ENCODE assay signal across 3 cellular contexts in the genomic region with DNA sequence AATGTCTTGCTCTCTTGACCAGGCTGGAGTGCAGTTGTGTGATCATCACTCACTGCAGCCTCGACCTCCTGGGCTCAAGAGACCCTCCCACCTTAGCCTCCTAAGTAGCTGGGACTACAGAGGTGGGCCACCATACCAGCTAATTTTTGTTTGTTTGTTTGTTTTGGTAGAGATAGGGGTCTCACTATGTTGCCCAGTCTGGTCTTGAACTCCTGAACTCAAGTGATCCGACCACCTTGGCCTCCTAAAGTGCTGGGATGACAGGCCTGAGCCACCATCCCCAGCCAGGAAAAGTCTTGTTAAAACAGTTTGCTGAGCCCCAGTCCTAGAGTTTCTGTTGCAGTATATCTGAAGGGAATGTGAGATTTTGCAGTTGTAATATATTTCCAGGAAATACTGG.
TF ChIP-seq lines count a peak whose summit lies in the region.

No MANE protein-coding gene starts in this region.

TF ChIP-seq in HEK293, 187 proteins besides CTCF, POLR2A, EP300 and RAD21:
- TF ChIP-seq, protein P1, sequence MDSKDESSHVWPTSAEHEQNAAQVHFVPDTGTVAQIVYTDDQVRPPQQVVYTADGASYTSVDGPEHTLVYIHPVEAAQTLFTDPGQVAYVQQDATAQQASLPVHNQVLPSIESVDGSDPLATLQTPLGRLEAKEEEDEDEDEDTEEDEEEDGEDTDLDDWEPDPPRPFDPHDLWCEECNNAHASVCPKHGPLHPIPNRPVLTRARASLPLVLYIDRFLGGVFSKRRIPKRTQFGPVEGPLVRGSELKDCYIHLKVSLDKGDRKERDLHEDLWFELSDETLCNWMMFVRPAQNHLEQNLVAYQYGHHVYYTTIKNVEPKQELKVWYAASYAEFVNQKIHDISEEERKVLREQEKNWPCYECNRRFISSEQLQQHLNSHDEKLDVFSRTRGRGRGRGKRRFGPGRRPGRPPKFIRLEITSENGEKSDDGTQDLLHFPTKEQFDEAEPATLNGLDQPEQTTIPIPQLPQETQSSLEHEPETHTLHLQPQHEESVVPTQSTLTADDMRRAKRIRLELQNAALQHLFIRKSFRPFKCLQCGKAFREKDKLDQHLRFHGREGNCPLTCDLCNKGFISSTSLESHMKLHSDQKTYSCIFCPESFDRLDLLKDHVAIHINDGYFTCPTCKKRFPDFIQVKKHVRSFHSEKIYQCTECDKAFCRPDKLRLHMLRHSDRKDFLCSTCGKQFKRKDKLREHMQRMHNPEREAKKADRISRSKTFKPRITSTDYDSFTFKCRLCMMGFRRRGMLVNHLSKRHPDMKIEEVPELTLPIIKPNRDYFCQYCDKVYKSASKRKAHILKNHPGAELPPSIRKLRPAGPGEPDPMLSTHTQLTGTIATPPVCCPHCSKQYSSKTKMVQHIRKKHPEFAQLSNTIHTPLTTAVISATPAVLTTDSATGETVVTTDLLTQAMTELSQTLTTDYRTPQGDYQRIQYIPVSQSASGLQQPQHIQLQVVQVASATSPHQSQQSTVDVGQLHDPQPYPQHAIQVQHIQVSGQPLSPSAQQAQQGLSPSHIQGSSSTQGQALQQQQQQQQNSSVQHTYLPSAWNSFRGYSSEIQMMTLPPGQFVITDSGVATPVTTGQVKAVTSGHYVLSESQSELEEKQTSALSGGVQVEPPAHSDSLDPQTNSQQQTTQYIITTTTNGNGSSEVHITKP (tag by site-specific recombination; IDR thresholded peaks at IDR 0.05): no peak
- TF ChIP-seq ZNF549 (tag by site-specific recombination; IDR thresholded peaks at IDR 0.05) (no peak), ZNF121 (tag by site-specific recombination; IDR thresholded peaks at IDR 0.05) (peak; percentile 81), ZBTB20 (tag by site-specific recombination; IDR thresholded peaks at IDR 0.05) (no peak)

TF ChIP-seq in WTC11, 78 proteins besides CTCF, POLR2A, EP300 and RAD21 (continued from another document):
- TF ChIP-seq NR3C1 (CRISPR knock-in tag; conservative IDR thresholded peaks at IDR 0.05; ENCODE audit: low read depth) (no peak), EMX1 (CRISPR knock-in tag; IDR thresholded peaks at IDR 0.05) (no peak), JUN (CRISPR knock-in tag; IDR thresholded peaks at IDR 0.05) (no peak), MXD4 (CRISPR knock-in tag; IDR thresholded peaks at IDR 0.05; ENCODE audit: borderline replicate concordance) (no peak)
- TF ChIP-seq, protein P2, sequence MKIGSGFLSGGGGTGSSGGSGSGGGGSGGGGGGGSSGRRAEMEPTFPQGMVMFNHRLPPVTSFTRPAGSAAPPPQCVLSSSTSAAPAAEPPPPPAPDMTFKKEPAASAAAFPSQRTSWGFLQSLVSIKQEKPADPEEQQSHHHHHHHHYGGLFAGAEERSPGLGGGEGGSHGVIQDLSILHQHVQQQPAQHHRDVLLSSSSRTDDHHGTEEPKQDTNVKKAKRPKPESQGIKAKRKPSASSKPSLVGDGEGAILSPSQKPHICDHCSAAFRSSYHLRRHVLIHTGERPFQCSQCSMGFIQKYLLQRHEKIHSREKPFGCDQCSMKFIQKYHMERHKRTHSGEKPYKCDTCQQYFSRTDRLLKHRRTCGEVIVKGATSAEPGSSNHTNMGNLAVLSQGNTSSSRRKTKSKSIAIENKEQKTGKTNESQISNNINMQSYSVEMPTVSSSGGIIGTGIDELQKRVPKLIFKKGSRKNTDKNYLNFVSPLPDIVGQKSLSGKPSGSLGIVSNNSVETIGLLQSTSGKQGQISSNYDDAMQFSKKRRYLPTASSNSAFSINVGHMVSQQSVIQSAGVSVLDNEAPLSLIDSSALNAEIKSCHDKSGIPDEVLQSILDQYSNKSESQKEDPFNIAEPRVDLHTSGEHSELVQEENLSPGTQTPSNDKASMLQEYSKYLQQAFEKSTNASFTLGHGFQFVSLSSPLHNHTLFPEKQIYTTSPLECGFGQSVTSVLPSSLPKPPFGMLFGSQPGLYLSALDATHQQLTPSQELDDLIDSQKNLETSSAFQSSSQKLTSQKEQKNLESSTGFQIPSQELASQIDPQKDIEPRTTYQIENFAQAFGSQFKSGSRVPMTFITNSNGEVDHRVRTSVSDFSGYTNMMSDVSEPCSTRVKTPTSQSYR (CRISPR knock-in tag; IDR thresholded peaks at IDR 0.05): no peak

TF ChIP-seq in H1, 55 proteins besides CTCF, POLR2A, EP300 and RAD21:
- TF ChIP-seq RNF2 (IDR thresholded peaks at IDR 0.05; ENCODE audit: borderline replicate concordance, low read depth, low read length, missing control alignments, poor library complexity, severe bottlenecking) (no peak), KDM1A (IDR thresholded peaks at IDR 0.05; ENCODE audit: borderline replicate concordance, low read length) (0 out of 2 replicates have a peak, but pooled peaks have one; percentile 26)
